In genomic region chr20:57509665-57510237, GRCh38 we compare ENCODE assay signal across 1 cellular context.
A peak's percentile ranks its signal among the peaks of the same experiment; 100 is the strongest.
TF ChIP-seq lines count a peak whose summit lies in the region.

No MANE protein-coding gene starts in this region.

TF ChIP-seq in HepG2, 621 proteins besides CTCF, POLR2A, EP300 and RAD21 (continued from another document and continues in another):
- TF ChIP-seq MAX (IDR thresholded peaks at IDR 0.05): no peak
- no peak for TF ChIP-seq ZNF501 (CRISPR knock-in tag; IDR thresholded peaks at IDR 0.05)
- TF ChIP-seq THRA (CRISPR knock-in tag; IDR thresholded peaks at IDR 0.05; ENCODE audit: borderline replicate concordance): no peak
- TF ChIP-seq ZNF232 (CRISPR knock-in tag; IDR thresholded peaks at IDR 0.05; ENCODE audit: borderline replicate concordance): no peak
- no peak for TF ChIP-seq TSC22D2 (CRISPR knock-in tag; IDR thresholded peaks at IDR 0.05; ENCODE audit: borderline replicate concordance)
- no peak for TF ChIP-seq SMC3 (IDR thresholded peaks at IDR 0.05; ENCODE audit: low read length)
- peak; percentile 63 for TF ChIP-seq STAG1 (CRISPR knock-in tag; IDR thresholded peaks at IDR 0.05)
- peak; percentile 36; the same call in 1 of the 2 replicates for TF ChIP-seq KDM2A (CRISPR knock-in tag; IDR thresholded peaks at IDR 0.05; ENCODE audit: borderline replicate concordance, low read depth)
- no peak for TF ChIP-seq CREB1 (IDR thresholded peaks at IDR 0.05)
- no peak for TF ChIP-seq CREB1 (CRISPR knock-in tag; IDR thresholded peaks at IDR 0.05)
- TF ChIP-seq TBL1XR1 (IDR thresholded peaks at IDR 0.05; ENCODE audit: borderline replicate concordance, low read length, partially characterized antibody): no peak
- no peak for TF ChIP-seq TERF1 (CRISPR knock-in tag; IDR thresholded peaks at IDR 0.05)
- no peak for TF ChIP-seq ARID2 (CRISPR knock-in tag; IDR thresholded peaks at IDR 0.05; ENCODE audit: borderline replicate concordance)
- TF ChIP-seq XRCC5 (optimal IDR thresholded peaks at IDR 0.05; ENCODE audit: low read length): peak; percentile 57
- TF ChIP-seq MAFG (CRISPR knock-in tag; IDR thresholded peaks at IDR 0.05): no peak
- TF ChIP-seq ZNF768 (CRISPR knock-in tag; IDR thresholded peaks at IDR 0.05): peak; percentile 58; the same call in 1 of the 2 replicates
- no peak for TF ChIP-seq KDM1A (CRISPR knock-in tag; IDR thresholded peaks at IDR 0.05)
- TF ChIP-seq GRHL1 (CRISPR knock-in tag; conservative IDR thresholded peaks at IDR 0.05): no peak
- no peak for TF ChIP-seq ZNF687 (CRISPR knock-in tag; IDR thresholded peaks at IDR 0.05)
- no peak for TF ChIP-seq ZNF432 (CRISPR knock-in tag; IDR thresholded peaks at IDR 0.05; ENCODE audit: borderline replicate concordance)
- TF ChIP-seq KDM6A (CRISPR knock-in tag; IDR thresholded peaks at IDR 0.05; ENCODE audit: low read depth): no peak
- TF ChIP-seq SSRP1 (CRISPR knock-in tag; IDR thresholded peaks at IDR 0.05): no peak
- TF ChIP-seq DZIP1 (CRISPR knock-in tag; IDR thresholded peaks at IDR 0.05): no peak
- 0 out of 4 replicates have a peak, but pooled peaks of 1 of the 2 experiments have one; percentile 39 for TF ChIP-seq HMGXB4 (CRISPR knock-in tag; IDR thresholded peaks at IDR 0.05; ENCODE audit: borderline replicate concordance in 1 of 2, low read depth in 1 of 2)
- no peak for TF ChIP-seq POLR2AphosphoS2 (IDR thresholded peaks at IDR 0.05; ENCODE audit: low read depth, low read length)
- TF ChIP-seq HOXD1 (CRISPR knock-in tag; IDR thresholded peaks at IDR 0.05): no peak
- TF ChIP-seq MTA3 (CRISPR knock-in tag; IDR thresholded peaks at IDR 0.05): no peak
- no peak for TF ChIP-seq SOX5 (CRISPR knock-in tag; IDR thresholded peaks at IDR 0.05; ENCODE audit: borderline replicate concordance)
- TF ChIP-seq ZBTB8A (CRISPR knock-in tag; IDR thresholded peaks at IDR 0.05; ENCODE audit: borderline replicate concordance, low read depth): no peak
- TF ChIP-seq ZFP37 (CRISPR knock-in tag; IDR thresholded peaks at IDR 0.05; ENCODE audit: borderline replicate concordance): no peak
- no peak for TF ChIP-seq POLR2G (IDR thresholded peaks at IDR 0.05; ENCODE audit: low read depth, low read length)
- TF ChIP-seq ZNF782 (CRISPR knock-in tag; IDR thresholded peaks at IDR 0.05; ENCODE audit: borderline replicate concordance): no peak
- no peak for TF ChIP-seq ATF7-NPFF (CRISPR knock-in tag; IDR thresholded peaks at IDR 0.05; ENCODE audit: low read depth)
- no peak for TF ChIP-seq FOXP4 (CRISPR knock-in tag; IDR thresholded peaks at IDR 0.05)
- no peak for TF ChIP-seq MBNL3 (CRISPR knock-in tag; conservative IDR thresholded peaks at IDR 0.05)
- no peak for TF ChIP-seq CREBL2 (CRISPR knock-in tag; IDR thresholded peaks at IDR 0.05; ENCODE audit: borderline replicate concordance)
- no peak for TF ChIP-seq SIX1 (CRISPR knock-in tag; IDR thresholded peaks at IDR 0.05; ENCODE audit: borderline replicate concordance)
- no peak for TF ChIP-seq ZNF766 (CRISPR knock-in tag; IDR thresholded peaks at IDR 0.05; ENCODE audit: borderline replicate concordance)
- no peak for TF ChIP-seq MED8 (CRISPR knock-in tag; IDR thresholded peaks at IDR 0.05; ENCODE audit: insufficient replicate concordance)
- no peak for TF ChIP-seq ZEB1 (IDR thresholded peaks at IDR 0.05; ENCODE audit: insufficient replicate concordance, low read depth)
- TF ChIP-seq ARID3A (IDR thresholded peaks at IDR 0.05; ENCODE audit: low read depth, low read length): no peak
- no peak for TF ChIP-seq ZKSCAN8 (CRISPR knock-in tag; IDR thresholded peaks at IDR 0.05; ENCODE audit: borderline replicate concordance)
- TF ChIP-seq RFX5 (IDR thresholded peaks at IDR 0.05; ENCODE audit: low read depth, low read length): no peak
- TF ChIP-seq NR2F6 (IDR thresholded peaks at IDR 0.05): no peak
- TF ChIP-seq NR2F6 (CRISPR knock-in tag; IDR thresholded peaks at IDR 0.05): 0 out of 2 replicates have a peak, but pooled peaks have one; percentile 16
- no peak for TF ChIP-seq ZNF652 (CRISPR knock-in tag; IDR thresholded peaks at IDR 0.05; ENCODE audit: borderline replicate concordance, low read depth)
- 0 out of 2 replicates have a peak, but pooled peaks have one; percentile 14 for TF ChIP-seq GATAD2A (CRISPR knock-in tag; IDR thresholded peaks at IDR 0.05)
- no peak for TF ChIP-seq ZNF326 (CRISPR knock-in tag; IDR thresholded peaks at IDR 0.05; ENCODE audit: borderline replicate concordance)
- no peak for TF ChIP-seq GLMP (CRISPR knock-in tag; IDR thresholded peaks at IDR 0.05; ENCODE audit: borderline replicate concordance)
